Comparison of ENCODE assay signal across 13 cellular contexts in genomic region chr12:124370384-124370783, GRCh38.
DNase-seq lines count a peak whose midpoint lies in the region; ATAC-seq and TF ChIP-seq lines count a peak whose summit lies in the region.
"Had no signal": no experiment of that assay in that cellular context is flagged by ENCODE, and none has a peak within 500 bp of the region (broad histone marks: within the 10 kb centered on the region; RNA-seq: fewer than 3 reads in every experiment).

No MANE protein-coding gene starts in this region.

- H3K27me3 ChIP-seq in H9 (ENCODE audit: insufficient read depth, low read length) (no peaks in the 10 kb centered on the region), brain microvascular endothelial cell (replicated peaks) (no peaks in the 10 kb centered on the region), lower lobe of right lung (ENCODE audit: low read depth) (no peaks in the 10 kb centered on the region), stomach smooth muscle (ENCODE audit: control insufficient read depth in 1 of 2, insufficient read depth in 2 of 2, low read length in 2 of 2) (no peaks in the 10 kb centered on the region)
- H3K27me3 ChIP-seq: BLaER1 treated with 17β-estradiol and CSF1 and Interleukin-3, amounts not matched to agents 10 nM and 100 nM; MG63 had no signal

- H3K4me1 ChIP-seq in H9 (ENCODE audit: insufficient read depth, low read length) = no peaks in the 10 kb centered on the region
- H3K4me1 ChIP-seq in lower lobe of right lung = peaks cover 41% of the 10 kb centered on the region
- peaks cover 52% of the 10 kb centered on the region for H3K4me1 ChIP-seq in stomach smooth muscle (ENCODE audit: control insufficient read depth, insufficient read depth, low read length)

- no peaks in the 10 kb centered on the region for H3K27me3 Mint-ChIP-seq in H9 (ENCODE audit: low read depth)

- H3K4me3 ChIP-seq in brain microvascular endothelial cell (ENCODE audit: low read depth, low read length) = no peak overlapping the region
- H3K4me3 ChIP-seq in lower lobe of right lung = no peak overlapping the region
- peak overlapping the region in 1 of 2 donors; percentile 29 for H3K4me3 ChIP-seq in stomach smooth muscle (ENCODE audit: low read length in 2 of 2)
- H3K4me3 ChIP-seq: BLaER1 treated with 17β-estradiol and CSF1 and Interleukin-3, amounts not matched to agents 10 nM and 100 nM; MG63 had no signal

- TF ChIP-seq CTCF in H9 (conservative IDR thresholded peaks at IDR 0.05) (no peak), brain microvascular endothelial cell (IDR thresholded peaks at IDR 0.05; ENCODE audit: low read depth, low read length, missing control alignments) (no peak), lower lobe of right lung (IDR thresholded peaks at IDR 0.05) (no peak)

- in situ Hi-C loops in brain microvascular endothelial cell (cut with HindIII; ENCODE audit: low pct_ligation_motif_present, low sequenced_read_pairs) = no loop called here

- no peak overlapping the region for H2BK12ac ChIP-seq in H9 (ENCODE audit: insufficient read length, low read depth, low read length)

- H4K8ac ChIP-seq in H9 (replicated peaks; ENCODE audit: insufficient read length, low read depth, low read length) = no peak overlapping the region

- H3K27ac ChIP-seq in H9 (ENCODE audit: insufficient read length, low read depth, low read length) = no peak overlapping the region
- peak overlapping the region; percentile 88 for H3K27ac ChIP-seq in brain microvascular endothelial cell
- H3K27ac ChIP-seq in lower lobe of right lung = peak overlapping the region; percentile 92
- H3K27ac ChIP-seq in stomach smooth muscle (ENCODE audit: low read length) = peak overlapping the region; percentile 93
- H3K27ac ChIP-seq: BLaER1 treated with 17β-estradiol and CSF1 and Interleukin-3, amounts not matched to agents 10 nM and 100 nM had no signal

- TF ChIP-seq POLR2A in GM18505 (IDR thresholded peaks at IDR 0.05; ENCODE audit: borderline replicate concordance, extremely low read depth, insufficient read depth, insufficient read length) = no peak

- H3K4me1 Mint-ChIP-seq in H9 = no peaks in the 10 kb centered on the region

- no peak overlapping the region for H3T11ph ChIP-seq in H9 (ENCODE audit: low read length)

- no peaks in the 10 kb centered on the region for H3K9me3 Mint-ChIP-seq in H9

- DNase-seq in H9 (no peak), brain microvascular endothelial cell (no peak), lower lobe of right lung (no peak), RPMI8226 (no peak), putamen (ENCODE audit: low spot score) (no peak)
- DNase-seq: HCEC 1CT; MG63; NCI-H345; stimulated activated CD8-positive, alpha-beta memory T cell treated with anti-CD3 and anti-CD28 coated beads, Interleukin-4, amount 100 ng/mL, for 48 hours had no signal

- H4K20me1 ChIP-seq in H9 (ENCODE audit: control insufficient read depth, insufficient read depth, insufficient read length) = no peaks in the 10 kb centered on the region

- H3K9ac ChIP-seq in H9 (ENCODE audit: extremely low read depth, insufficient read length, low read length) = no peak overlapping the region
- H3K9ac ChIP-seq in stomach smooth muscle (ENCODE audit: low read length in 2 of 2) = peak overlapping the region; percentile 24 to 69
- H3K9ac ChIP-seq: BLaER1 treated with 17β-estradiol and CSF1 and Interleukin-3, amounts not matched to agents 10 nM and 100 nM had no signal

- H3K4me3 Mint-ChIP-seq in H9 = no peak overlapping the region

- H3K4ac ChIP-seq in H9 (ENCODE audit: low read depth, low read length) = no peak overlapping the region

- no peak overlapping the region for H3K56ac ChIP-seq in H9 (ENCODE audit: insufficient read length, low read depth, low read length)

- H2BK20ac ChIP-seq in H9 (ENCODE audit: low read depth, low read length, poor library complexity, severe bottlenecking) = no peak overlapping the region

- peaks cover 83% of the 10 kb centered on the region for H3K36me3 ChIP-seq in brain microvascular endothelial cell (replicated peaks)
- H3K36me3 ChIP-seq in lower lobe of right lung = peaks cover 78% of the 10 kb centered on the region
- H3K36me3 ChIP-seq in stomach smooth muscle (ENCODE audit: control insufficient read depth in 2 of 2, insufficient read depth in 2 of 2, low read length in 2 of 2) = peaks cover 33 to 37% of the 10 kb centered on the region in 2 donors

- H2AK5ac ChIP-seq in H9 (ENCODE audit: insufficient read length, low read length) = no peak overlapping the region

- no peak overlapping the region for H3K18ac ChIP-seq in H9 (ENCODE audit: insufficient read length, low read depth, low read length)

- no peak overlapping the region for H3K23ac ChIP-seq in H9 (ENCODE audit: insufficient read length, low read depth, low read length)

- no peak overlapping the region for H2BK15ac ChIP-seq in H9 (ENCODE audit: low read depth, low read length)

- H2BK120ac ChIP-seq in H9 (ENCODE audit: low read depth, low read length, poor library complexity, severe bottlenecking) = no peak overlapping the region

- no peaks in the 10 kb centered on the region for H3K79me1 ChIP-seq in H9 (ENCODE audit: insufficient read depth, low read depth, low read length, poor library complexity, severe bottlenecking)

- peaks cover 9 to 43% (median 38%) of the 10 kb centered on the region in 3 experiments; a peak in 6 of 7 replicates for H3K36me3 Mint-ChIP-seq in H9 (ENCODE audit: insufficient read depth in 1 of 3, low read depth in 3 of 3)

- H3K27ac Mint-ChIP-seq in H9 = peak overlapping the region in 2 of 3 experiments; percentile 39 to 77; a peak in 2 of 7 replicates

- no peaks in the 10 kb centered on the region for H3K23me2 ChIP-seq in H9 (ENCODE audit: insufficient read length, low read depth, low read length, poor library complexity, severe bottlenecking)

- ATAC-seq in lower lobe of right lung (no peak), GM18505 (IDR thresholded peaks at IDR 0.05; ENCODE audit: unreplicated experiment) (no peak)
- no peak for ATAC-seq in activated CD4-positive, CD25-positive, alpha-beta regulatory T cell treated with anti-CD3 and anti-CD28 coated beads, Interleukin-2, amount 50 U/mL, for 24 hours

- H3K4me2 ChIP-seq in H9 (ENCODE audit: insufficient read depth, insufficient read length, low read length) = no peak overlapping the region
- H3K4me2 ChIP-seq: BLaER1 treated with 17β-estradiol and CSF1 and Interleukin-3, amounts not matched to agents 10 nM and 100 nM had no signal

- no peaks in the 10 kb centered on the region for H3K79me2 ChIP-seq in H9 (ENCODE audit: insufficient read depth, low read length)

- no peak overlapping the region for H2AFZ ChIP-seq in H9 (ENCODE audit: low read length)

- no peak overlapping the region for H3K14ac ChIP-seq in H9 (ENCODE audit: insufficient read depth, low read length)

- H4K5ac ChIP-seq in H9 (ENCODE audit: insufficient read length, low read depth, low read length) = no peak overlapping the region

- intact Hi-C loops in lower lobe of right lung (cut with DNase I) = no loop called here

- H3K9me3 ChIP-seq in H9 (ENCODE audit: control insufficient read depth, low read depth, low read length) = no peaks in the 10 kb centered on the region
- no peaks in the 10 kb centered on the region for H3K9me3 ChIP-seq in lower lobe of right lung
- H3K9me3 ChIP-seq in stomach smooth muscle (ENCODE audit: control insufficient read depth in 2 of 2, low read length in 2 of 2) = no peaks in the 10 kb centered on the region
- H3K9me3 ChIP-seq: BLaER1 treated with 17β-estradiol and CSF1 and Interleukin-3, amounts not matched to agents 10 nM and 100 nM; MG63 had no signal

- WGBS in H9 (ENCODE audit: extremely low coverage, insufficient read length, low lambda C conversion rate) = no CpG with 5 or more reads among the region's 7 CpGs

- H2BK5ac ChIP-seq in H9 (ENCODE audit: insufficient read length, low read length) = no peak overlapping the region

- H4K91ac ChIP-seq in H9 (ENCODE audit: insufficient read length, low read depth, low read length) = no peak overlapping the region
